ENCODE assay signal across 32 cellular contexts in genomic region chr11:79488286-79488685, GRCh38. TPM values are rescaled to one million over a fixed set of nuclear protein-coding genes. Genes with fewer than 3 reads are reported as not detected.
"Had no signal": no experiment of that assay in that cellular context is flagged by ENCODE, and none has a peak within 500 bp of the region (broad histone marks: within the 10 kb centered on the region; RNA-seq: fewer than 3 reads in every experiment).

No MANE protein-coding gene starts in this region.

- H3K4me1 Mint-ChIP-seq: activated CD4-positive, alpha-beta memory T cell treated with anti-CD3 and anti-CD28 coated beads, Interleukin-2, amount 10 ng/mL, durations not matched to agents 7 days and 5 days; activated naive CD4-positive, alpha-beta T cell treated with anti-CD3 and anti-CD28 coated beads, Interleukin-2, amount 50 U/mL, for 24 hours; activated naive CD8-positive, alpha-beta T cell treated with anti-CD3 and anti-CD28 coated beads, Interleukin-2, amount 50 U/mL, for 24 hours; immature natural killer cell; nephron; stimulated activated effector memory CD8-positive, alpha-beta T cell treated with anti-CD3 and anti-CD28 coated beads, Interleukin-12 subunit alpha, Interleukin-12 subunit beta, amount 100 ng/mL, for 72 hours had no signal

- H3K27ac ChIP-seq: foreskin keratinocyte, heart left ventricle, sigmoid colon, uterus had no signal

- H3K4me3 ChIP-seq: heart left ventricle, sigmoid colon, uterus had no signal

- H3K36me3 ChIP-seq: heart left ventricle, sigmoid colon, uterus had no signal

- H3K9me3 ChIP-seq: heart left ventricle, sigmoid colon, uterus had no signal

- H3K27me3 Mint-ChIP-seq: activated CD4-positive, alpha-beta memory T cell treated with anti-CD3 and anti-CD28 coated beads, Interleukin-2, amount 10 ng/mL, durations not matched to agents 7 days and 5 days; activated naive CD4-positive, alpha-beta T cell treated with anti-CD3 and anti-CD28 coated beads, Interleukin-2, amount 50 U/mL, for 24 hours had no signal

- H3K4me1 ChIP-seq: foreskin keratinocyte, heart left ventricle, sigmoid colon, uterus had no signal

- H3K4me3 Mint-ChIP-seq: activated CD4-positive, alpha-beta memory T cell treated with anti-CD3 and anti-CD28 coated beads, Interleukin-2, amount 10 ng/mL, durations not matched to agents 7 days and 5 days; activated CD4-positive, alpha-beta T cell treated with anti-CD3 and anti-CD28 coated beads, Interleukin-2, amount 10 ng/mL, durations not matched to agents 24 days and 14 days; activated naive CD4-positive, alpha-beta T cell treated with anti-CD3 and anti-CD28 coated beads, Interleukin-2, amount 50 U/mL, for 24 hours; activated naive CD8-positive, alpha-beta T cell treated with anti-CD3 and anti-CD28 coated beads, Interleukin-2, amount 50 U/mL, for 24 hours; activated T-cell treated with anti-CD3 and anti-CD28 coated beads, Interleukin-2, amount 50 U/mL, for 4 hours; activated T-helper 17 cell treated with anti-CD3 and anti-CD28 coated beads, Interleukin-2, amount 50 U/mL, for 72 hours; immature natural killer cell; nephron; stimulated activated effector memory CD8-positive, alpha-beta T cell treated with anti-CD3 and anti-CD28 coated beads, Interleukin-12 subunit alpha, Interleukin-12 subunit beta, amount 100 ng/mL, for 72 hours; stimulated activated naive CD8-positive, alpha-beta T cell treated with anti-CD3 and anti-CD28 coated beads, Interleukin-15, Interleukin-2, amounts not matched to agents 100 ng/mL and 50 ng/mL, for 24 hours; T-helper 1 cell treated with Interleukin-12 subunit alpha and Interleukin-12 subunit beta and Interleukin-4 antibody, amounts not matched to agents 30 μg/mL and 1 μg/mL, for 36 hours; type B pancreatic cell had no signal

- H3K27me3 ChIP-seq: foreskin keratinocyte, sigmoid colon, uterus had no signal

- ATAC-seq: activated naive CD8-positive, alpha-beta T cell treated with anti-CD3 and anti-CD28 coated beads, Interleukin-2, amount 50 U/mL, for 24 hours; activated T-cell treated with anti-CD3 and anti-CD28 coated beads, Interleukin-2, amount 50 U/mL, for 4 hours; activated T-helper 17 cell treated with anti-CD3 and anti-CD28 coated beads, Interleukin-2, amount 50 U/mL, for 72 hours; foreskin keratinocyte; heart left ventricle; stimulated activated effector memory CD8-positive, alpha-beta T cell treated with anti-CD3 and anti-CD28 coated beads, Interleukin-12 subunit alpha, Interleukin-12 subunit beta, amount 100 ng/mL, for 72 hours had no signal

- H3K27ac Mint-ChIP-seq: activated CD4-positive, alpha-beta memory T cell treated with anti-CD3 and anti-CD28 coated beads, Interleukin-2, amount 10 ng/mL, durations not matched to agents 7 days and 5 days; activated CD4-positive, alpha-beta T cell treated with anti-CD3 and anti-CD28 coated beads, Interleukin-2, amount 10 ng/mL, durations not matched to agents 24 days and 14 days; activated naive CD4-positive, alpha-beta T cell treated with anti-CD3 and anti-CD28 coated beads, Interleukin-2, amount 50 U/mL, for 24 hours; activated naive CD8-positive, alpha-beta T cell treated with anti-CD3 and anti-CD28 coated beads, Interleukin-2, amount 50 U/mL, for 24 hours; activated T-helper 17 cell treated with anti-CD3 and anti-CD28 coated beads, Interleukin-2, amount 50 U/mL, for 72 hours; immature natural killer cell; nephron; progenitor cell of endocrine pancreas; stimulated activated effector memory CD8-positive, alpha-beta T cell treated with anti-CD3 and anti-CD28 coated beads, Interleukin-12 subunit alpha, Interleukin-12 subunit beta, amount 100 ng/mL, for 72 hours; stimulated activated naive CD8-positive, alpha-beta T cell treated with anti-CD3 and anti-CD28 coated beads, Interleukin-15, Interleukin-2, amounts not matched to agents 100 ng/mL and 50 ng/mL, for 24 hours; T-helper 1 cell treated with Interleukin-12 subunit alpha and Interleukin-12 subunit beta and Interleukin-4 antibody, amounts not matched to agents 30 μg/mL and 1 μg/mL, for 36 hours; type B pancreatic cell had no signal

- DNase-seq: activated CD4-positive, alpha-beta memory T cell treated with anti-CD3 and anti-CD28 coated beads, Interleukin-2, amount 10 ng/mL, durations not matched to agents 7 days and 5 days; activated CD4-positive, alpha-beta T cell treated with anti-CD3 and anti-CD28 coated beads, Interleukin-2, amount 10 ng/mL, durations not matched to agents 24 days and 14 days; activated CD4-positive, CD25-positive, alpha-beta regulatory T cell treated with anti-CD3 and anti-CD28 coated beads, Interleukin-2, amount 50 U/mL, for 72 hours; activated gamma-delta T cell treated with Interleukin-2 at 50 U/mL for 16 hours; activated naive CD8-positive, alpha-beta T cell treated with anti-CD3 and anti-CD28 coated beads, Interleukin-2, amount 50 U/mL, for 24 hours; activated T-cell treated with anti-CD3 and anti-CD28 coated beads, Interleukin-2, amount 50 U/mL, for 4 hours; anterior cingulate cortex; dermis blood vessel endothelial cell; effector CD4-positive, alpha-beta T cell; erythroblast; foreskin keratinocyte; heart left ventricle; hypothalamus; immature natural killer cell; kidney; mammary epithelial cell; retina; sigmoid colon; small intestine; stimulated activated CD4-positive, alpha-beta T cell treated with anti-CD3 and anti-CD28 coated beads, Interleukin-4, amount 100 ng/mL, for 24 hours; substantia nigra; SW 1271; T-helper 9 cell had no signal

- H3K9me3 Mint-ChIP-seq: activated CD4-positive, alpha-beta memory T cell treated with anti-CD3 and anti-CD28 coated beads, Interleukin-2, amount 10 ng/mL, durations not matched to agents 7 days and 5 days; activated CD4-positive, alpha-beta T cell treated with anti-CD3 and anti-CD28 coated beads, Interleukin-2, amount 10 ng/mL, durations not matched to agents 24 days and 14 days; activated naive CD4-positive, alpha-beta T cell treated with anti-CD3 and anti-CD28 coated beads, Interleukin-2, amount 50 U/mL, for 24 hours; activated naive CD8-positive, alpha-beta T cell treated with anti-CD3 and anti-CD28 coated beads, Interleukin-2, amount 50 U/mL, for 24 hours; activated T-cell treated with anti-CD3 and anti-CD28 coated beads, Interleukin-2, amount 50 U/mL, for 4 hours; activated T-helper 17 cell treated with anti-CD3 and anti-CD28 coated beads, Interleukin-2, amount 50 U/mL, for 72 hours; nephron; stimulated activated naive CD8-positive, alpha-beta T cell treated with anti-CD3 and anti-CD28 coated beads, Interleukin-15, Interleukin-2, amounts not matched to agents 100 ng/mL and 50 ng/mL, for 24 hours; T-helper 1 cell treated with Interleukin-12 subunit alpha and Interleukin-12 subunit beta and Interleukin-4 antibody, amounts not matched to agents 30 μg/mL and 1 μg/mL, for 36 hours; type B pancreatic cell had no signal

- H3K36me3 Mint-ChIP-seq: activated naive CD4-positive, alpha-beta T cell treated with anti-CD3 and anti-CD28 coated beads, Interleukin-2, amount 50 U/mL, for 24 hours; immature natural killer cell; stimulated activated effector memory CD8-positive, alpha-beta T cell treated with anti-CD3 and anti-CD28 coated beads, Interleukin-12 subunit alpha, Interleukin-12 subunit beta, amount 100 ng/mL, for 72 hours; type B pancreatic cell had no signal

RNA-seq across cellular contexts. Expression of gene TENM4, which starts 47.5 kb away (rescaled TPM):
- total RNA-seq: activated CD4-positive, alpha-beta memory T cell treated with anti-CD3 and anti-CD28 coated beads, Interleukin-2, amount 10 ng/mL, durations not matched to agents 7 days and 5 days; activated CD4-positive, alpha-beta T cell treated with anti-CD3 and anti-CD28 coated beads, Interleukin-2, amount 10 ng/mL, durations not matched to agents 24 days and 14 days had no signal
- polyA plus RNA-seq: immature natural killer cell had no signal
